Comparison of ENCODE assay signal across 29 cellular contexts in genomic region chr12:56792678-56793077, GRCh38.
"Had no signal": no experiment of that assay in that cellular context is flagged by ENCODE, and none has a peak within 500 bp of the region (broad histone marks: within the 10 kb centered on the region; RNA-seq: fewer than 3 reads in every experiment).

No MANE protein-coding gene starts in this region.

- H3K27ac Mint-ChIP-seq: stimulated activated effector memory CD8-positive, alpha-beta T cell treated with anti-CD3 and anti-CD28 coated beads, Interleukin-12 subunit alpha, Interleukin-12 subunit beta, amount 100 ng/mL, for 72 hours; stimulated activated memory B cell treated with anti-CD40 and anti-IgM and Interleukin-4, amounts not matched to agents 10 μg/mL and 1 μg/mL and 100 μg/mL, for 72 hours; stimulated activated naive B cell treated with anti-CD40 and anti-IgM and Interleukin-4, amounts not matched to agents 10 μg/mL and 1 μg/mL and 100 μg/mL, for 72 hours; stimulated activated naive CD8-positive, alpha-beta T cell treated with anti-CD3 and anti-CD28 coated beads, Interleukin-15, amount 100 ng/mL, for 72 hours; stimulated activated naive CD8-positive, alpha-beta T cell treated with anti-CD3 and anti-CD28 coated beads, Interleukin-15, Interleukin-2, amounts not matched to agents 100 ng/mL and 50 ng/mL, for 24 hours; type B pancreatic cell had no signal

- H3K4me1 ChIP-seq: stomach, suprapubic skin, testis, tibial artery, tibial nerve, transverse colon, upper lobe of left lung, upper lobe of right lung, uterus, vagina had no signal

- FAIRE-seq: urothelium cell line had no signal

- H3K9me3 ChIP-seq: stomach, suprapubic skin, testis, thoracic aorta, thyroid gland, tibial artery, tibial nerve, transverse colon, upper lobe of left lung, upper lobe of right lung, uterus, vagina had no signal

- H3K27ac ChIP-seq: stomach, suprapubic skin, testis, thoracic aorta, thyroid gland, tibial artery, tibial nerve, transverse colon, upper lobe of left lung, upper lobe of right lung, uterus, vagina had no signal

- H3K4me3 Mint-ChIP-seq: stimulated activated effector memory CD8-positive, alpha-beta T cell treated with anti-CD3 and anti-CD28 coated beads, Interleukin-12 subunit alpha, Interleukin-12 subunit beta, amount 100 ng/mL, for 72 hours; stimulated activated memory B cell treated with anti-CD40 and anti-IgM and Interleukin-4, amounts not matched to agents 10 μg/mL and 1 μg/mL and 100 μg/mL, for 72 hours; stimulated activated naive B cell treated with anti-CD40 and anti-IgM and Interleukin-4, amounts not matched to agents 10 μg/mL and 1 μg/mL and 100 μg/mL, for 72 hours; stimulated activated naive CD8-positive, alpha-beta T cell treated with anti-CD3 and anti-CD28 coated beads, Interleukin-15, amount 100 ng/mL, for 72 hours; stimulated activated naive CD8-positive, alpha-beta T cell treated with anti-CD3 and anti-CD28 coated beads, Interleukin-15, Interleukin-2, amounts not matched to agents 100 ng/mL and 50 ng/mL, for 24 hours; type B pancreatic cell had no signal

- H3K36me3 Mint-ChIP-seq: stimulated activated effector memory CD8-positive, alpha-beta T cell treated with anti-CD3 and anti-CD28 coated beads, Interleukin-12 subunit alpha, Interleukin-12 subunit beta, amount 100 ng/mL, for 72 hours; stimulated activated memory B cell treated with anti-CD40 and anti-IgM and Interleukin-4, amounts not matched to agents 10 μg/mL and 1 μg/mL and 100 μg/mL, for 72 hours; stimulated activated naive B cell treated with anti-CD40 and anti-IgM and Interleukin-4, amounts not matched to agents 10 μg/mL and 1 μg/mL and 100 μg/mL, for 72 hours; type B pancreatic cell had no signal

- H3K36me3 ChIP-seq: stomach, suprapubic skin, thoracic aorta, thyroid gland, tibial artery, tibial nerve, transverse colon, upper lobe of left lung, upper lobe of right lung, uterus, vagina had no signal

- H3K27me3 ChIP-seq: stomach, suprapubic skin, testis, thyroid gland, tibial artery, tibial nerve, transverse colon, upper lobe of left lung, upper lobe of right lung, uterus, vagina had no signal

- H3K4me1 Mint-ChIP-seq: stimulated activated memory B cell treated with anti-CD40 and anti-IgM and Interleukin-4, amounts not matched to agents 10 μg/mL and 1 μg/mL and 100 μg/mL, for 72 hours; stimulated activated naive B cell treated with anti-CD40 and anti-IgM and Interleukin-4, amounts not matched to agents 10 μg/mL and 1 μg/mL and 100 μg/mL, for 72 hours had no signal

- H3K27me3 Mint-ChIP-seq: stimulated activated memory B cell treated with anti-CD40 and anti-IgM and Interleukin-4, amounts not matched to agents 10 μg/mL and 1 μg/mL and 100 μg/mL, for 72 hours; stimulated activated naive CD8-positive, alpha-beta T cell treated with anti-CD3 and anti-CD28 coated beads, Interleukin-15, amount 100 ng/mL, for 72 hours; type B pancreatic cell had no signal

- DNase-seq: stimulated activated CD4-positive, alpha-beta T cell treated with anti-CD3 and anti-CD28 coated beads, Interleukin-2, amount 100 ng/mL, for 48 hours; stimulated activated CD4-positive, alpha-beta T cell treated with anti-CD3 and anti-CD28 coated beads, Interleukin-4, amount 100 ng/mL, for 1 hour; stimulated activated CD4-positive, alpha-beta T cell treated with anti-CD3 and anti-CD28 coated beads, Interleukin-4, amount 100 ng/mL, for 24 hours; stimulated activated CD4-positive, alpha-beta T cell treated with anti-CD3 and anti-CD28 coated beads, Interleukin-4, amount 100 ng/mL, for 4 hours; stimulated activated CD8-positive, alpha-beta memory T cell treated with anti-CD3 and anti-CD28 coated beads, Interleukin-4, amount 100 ng/mL, for 48 hours; stimulated activated naive B cell treated with anti-CD40 and anti-IgM and Interleukin-4, amounts not matched to agents 10 μg/mL and 1 μg/mL and 100 μg/mL, for 72 hours; stimulated activated naive CD4-positive, alpha-beta T cell; stimulated activated naive CD4-positive, alpha-beta T cell treated with Interleukin-2 at 50 U/mL for 16 hours; stimulated activated naive CD8-positive, alpha-beta T cell treated with anti-CD3 and anti-CD28 coated beads, Interleukin-15, amount 100 ng/mL, for 72 hours; stimulated activated naive CD8-positive, alpha-beta T cell treated with anti-CD3 and anti-CD28 coated beads, Interleukin-15, Interleukin-2, amounts not matched to agents 100 U/mL and 50 U/mL, for 24 hours; stomach; substantia nigra; testis; thyroid gland; tibial artery; transverse colon; trophoblast cell; upper lobe of left lung; upper lobe of right lung; uterus had no signal

- H3K4me3 ChIP-seq: stomach, suprapubic skin, testis, thoracic aorta, thyroid gland, tibial artery, tibial nerve, transverse colon, upper lobe of left lung, upper lobe of right lung, uterus, vagina had no signal

- ATAC-seq: stimulated activated effector memory CD8-positive, alpha-beta T cell treated with anti-CD3 and anti-CD28 coated beads, Interleukin-12 subunit alpha, Interleukin-12 subunit beta, amount 100 ng/mL, for 72 hours; stimulated activated memory B cell treated with anti-CD40 and anti-IgM and Interleukin-4, amounts not matched to agents 10 μg/mL and 1 μg/mL and 100 μg/mL, for 72 hours; stimulated activated naive B cell treated with anti-CD40 and anti-IgM and Interleukin-4, amounts not matched to agents 10 μg/mL and 1 μg/mL and 100 μg/mL, for 72 hours; stimulated activated naive CD8-positive, alpha-beta T cell treated with anti-CD3 and anti-CD28 coated beads, Interleukin-15, amount 100 ng/mL, for 72 hours; stimulated activated naive CD8-positive, alpha-beta T cell treated with anti-CD3 and anti-CD28 coated beads, Interleukin-15, Interleukin-2, amounts not matched to agents 100 U/mL and 50 U/mL, for 24 hours; upper lobe of right lung had no signal
